ENCODE assay signal across 15 cellular contexts in genomic region chr11:27679136-27680015, GRCh38. TPM values are rescaled to one million over a fixed set of nuclear protein-coding genes. Genes with fewer than 3 reads are reported as not detected.
DNase-seq lines count a peak whose midpoint lies in the region; ATAC-seq and TF ChIP-seq lines count a peak whose summit lies in the region.
"Had no signal": no experiment of that assay in that cellular context is flagged by ENCODE, and none has a peak within 500 bp of the region (broad histone marks: within the 10 kb centered on the region; RNA-seq: fewer than 3 reads in every experiment).

No MANE protein-coding gene starts in this region.

- intact Hi-C loops in dorsolateral prefrontal cortex (cut with DNase I): no loop called here

- no peaks in the 10 kb centered on the region for H3K36me3 Mint-ChIP-seq in stimulated activated naive B cell treated with anti-CD40 and anti-IgM and Interleukin-4, amounts not matched to agents 10 μg/mL and 1 μg/mL and 100 μg/mL, for 72 hours

- peak; percentile 79 for DNase-seq in amniotic epithelial cell (ENCODE audit: low read depth)
- DNase-seq in activated gamma-delta T cell treated with Interleukin-2 at 50 U/mL for 16 hours: no peak
- no peak for DNase-seq in stimulated activated naive B cell treated with anti-CD40 and anti-IgM and Interleukin-4, amounts not matched to agents 10 μg/mL and 1 μg/mL and 100 μg/mL, for 72 hours
- DNase-seq in dorsolateral prefrontal cortex: no peak
- DNase-seq in middle frontal gyrus (ENCODE audit: extremely low spot score, low spot score): no peak
- DNase-seq: H7, NCI-H1436, NCI-H2081 treated with DMSO at 0.1 percent for 48 hours, NCI-H2227 treated with DMSO at 0.1 percent for 48 hours, NCI-H526, OCI-M1, RPMI8226 had no signal

- H3K9me3 Mint-ChIP-seq in stimulated activated naive B cell treated with anti-CD40 and anti-IgM and Interleukin-4, amounts not matched to agents 10 μg/mL and 1 μg/mL and 100 μg/mL, for 72 hours: peaks cover 0 to 5% of the 10 kb centered on the region in 2 donors

- ATAC-seq in GM18909 (IDR thresholded peaks at IDR 0.05; ENCODE audit: poor library complexity, unreplicated experiment) (peak; percentile 57), HG02763 (IDR thresholded peaks at IDR 0.05; ENCODE audit: unreplicated experiment) (peak; percentile 42)
- no peak for ATAC-seq in stimulated activated naive B cell treated with anti-CD40 and anti-IgM and Interleukin-4, amounts not matched to agents 10 μg/mL and 1 μg/mL and 100 μg/mL, for 72 hours (replicated peaks)

- no peak overlapping the region for H3K4me3 Mint-ChIP-seq in stimulated activated naive B cell treated with anti-CD40 and anti-IgM and Interleukin-4, amounts not matched to agents 10 μg/mL and 1 μg/mL and 100 μg/mL, for 72 hours

- H3K27me3 Mint-ChIP-seq in stimulated activated naive B cell treated with anti-CD40 and anti-IgM and Interleukin-4, amounts not matched to agents 10 μg/mL and 1 μg/mL and 100 μg/mL, for 72 hours: no peaks in the 10 kb centered on the region

- no peak overlapping the region for H3K4me3 ChIP-seq in dorsolateral prefrontal cortex
- H3K4me3 ChIP-seq: BLaER1 treated with 17β-estradiol and CSF1 and Interleukin-3, amounts not matched to agents 10 nM and 100 nM had no signal

- H3K27me3 ChIP-seq in dorsolateral prefrontal cortex: no peaks in the 10 kb centered on the region
- H3K27me3 ChIP-seq: BLaER1 treated with 17β-estradiol and CSF1 and Interleukin-3, amounts not matched to agents 10 nM and 100 nM had no signal

- no peak for TF ChIP-seq CTCF in dorsolateral prefrontal cortex (IDR thresholded peaks at IDR 0.05 in 54 of 56, conservative IDR thresholded peaks at IDR 0.05 in 2 of 56; ENCODE audit: low read depth in 1 of 56, partially characterized antibody in 56 of 56)

- no peaks in the 10 kb centered on the region for H3K4me1 Mint-ChIP-seq in stimulated activated naive B cell treated with anti-CD40 and anti-IgM and Interleukin-4, amounts not matched to agents 10 μg/mL and 1 μg/mL and 100 μg/mL, for 72 hours

- H3K27ac Mint-ChIP-seq in stimulated activated naive B cell treated with anti-CD40 and anti-IgM and Interleukin-4, amounts not matched to agents 10 μg/mL and 1 μg/mL and 100 μg/mL, for 72 hours: no peak overlapping the region

- no peak overlapping the region for H3K27ac ChIP-seq in dorsolateral prefrontal cortex
- H3K27ac ChIP-seq: BLaER1 treated with 17β-estradiol and CSF1 and Interleukin-3, amounts not matched to agents 10 nM and 100 nM had no signal

RNA-seq across cellular contexts. Expression of gene BDNF, which starts 20.9 kb away (rescaled TPM):
- 10 to 100 TPM in 1 of 120 experiments, 1 to 10 TPM in 112, under 1 TPM in 7; 0.43 to 15.2 (median 2.8) TPM for total RNA-seq in dorsolateral prefrontal cortex

Comparison
In these comparisons a context has a peak if more than half of its experiments do, and no peak if none do; other contexts are left out.
1. ATAC-seq: peak in GM18909 (single experiment) and HG02763 (single experiment); none in stimulated activated naive B cell treated with anti-CD40 and anti-IgM and Interleukin-4, amounts not matched to agents 10 μg/mL and 1 μg/mL and 100 μg/mL, for 72 hours (0 of 2).